ENCODE assay signal across 22 cellular contexts in genomic region chr7:90747521-90747920, GRCh38.
"Had no signal": no experiment of that assay in that cellular context is flagged by ENCODE, and none has a peak within 500 bp of the region (broad histone marks: within the 10 kb centered on the region; RNA-seq: fewer than 3 reads in every experiment).

No MANE protein-coding gene starts in this region.

- H3K27me3 ChIP-seq: neural progenitor cell, testis, uterus had no signal

- H3K27ac ChIP-seq: lower lobe of right lung, neural progenitor cell, testis, uterus had no signal

- DNase-seq: activated CD4-positive, alpha-beta T cell treated with anti-CD3 and anti-CD28 coated beads for 4 hours; activated CD4-positive, CD25-positive, alpha-beta regulatory T cell; activated CD8-positive, alpha-beta memory T cell treated with anti-CD3 and anti-CD28 coated beads, Interleukin-2, amount 10 ng/mL, durations not matched to agents 7 days and 5 days; activated CD8-positive, alpha-beta T cell treated with anti-CD3 and anti-CD28 coated beads for 36 hours; activated gamma-delta T cell; activated naive CD4-positive, alpha-beta T cell treated with anti-CD3 and anti-CD28 coated beads, Interleukin-2, amount 50 U/mL, for 16 hours; activated naive CD8-positive, alpha-beta T cell treated with anti-CD3 and anti-CD28 coated beads, Interleukin-2, amount 50 U/mL, for 24 hours; activated T-cell treated with anti-CD3 and anti-CD28 coated beads for 4 hours; anterior cingulate cortex; dermis blood vessel endothelial cell; effector CD8-positive, alpha-beta T cell; kidney; lower lobe of right lung; naive thymus-derived CD8-positive, alpha-beta T cell; small intestine; stimulated activated CD4-positive, alpha-beta T cell treated with anti-CD3 and anti-CD28 coated beads, Interleukin-2, amount 100 ng/mL, for 24 hours; T-helper 17 cell; testis; trophoblast cell; uterus had no signal

- H3K9ac ChIP-seq: neural progenitor cell had no signal

- H3K4me2 ChIP-seq: neural progenitor cell had no signal

- H2AFZ ChIP-seq: neural progenitor cell had no signal

- FAIRE-seq: endothelial cell of umbilical vein, kidney, small intestine had no signal

- H3K36me3 ChIP-seq: lower lobe of right lung, uterus had no signal

- H3K4me3 ChIP-seq: lower lobe of right lung, neural progenitor cell, testis, uterus had no signal

- H3K9me3 ChIP-seq: lower lobe of right lung, testis, uterus had no signal

- H3K4me1 ChIP-seq: lower lobe of right lung, testis, uterus had no signal
